In the genomic region with DNA sequence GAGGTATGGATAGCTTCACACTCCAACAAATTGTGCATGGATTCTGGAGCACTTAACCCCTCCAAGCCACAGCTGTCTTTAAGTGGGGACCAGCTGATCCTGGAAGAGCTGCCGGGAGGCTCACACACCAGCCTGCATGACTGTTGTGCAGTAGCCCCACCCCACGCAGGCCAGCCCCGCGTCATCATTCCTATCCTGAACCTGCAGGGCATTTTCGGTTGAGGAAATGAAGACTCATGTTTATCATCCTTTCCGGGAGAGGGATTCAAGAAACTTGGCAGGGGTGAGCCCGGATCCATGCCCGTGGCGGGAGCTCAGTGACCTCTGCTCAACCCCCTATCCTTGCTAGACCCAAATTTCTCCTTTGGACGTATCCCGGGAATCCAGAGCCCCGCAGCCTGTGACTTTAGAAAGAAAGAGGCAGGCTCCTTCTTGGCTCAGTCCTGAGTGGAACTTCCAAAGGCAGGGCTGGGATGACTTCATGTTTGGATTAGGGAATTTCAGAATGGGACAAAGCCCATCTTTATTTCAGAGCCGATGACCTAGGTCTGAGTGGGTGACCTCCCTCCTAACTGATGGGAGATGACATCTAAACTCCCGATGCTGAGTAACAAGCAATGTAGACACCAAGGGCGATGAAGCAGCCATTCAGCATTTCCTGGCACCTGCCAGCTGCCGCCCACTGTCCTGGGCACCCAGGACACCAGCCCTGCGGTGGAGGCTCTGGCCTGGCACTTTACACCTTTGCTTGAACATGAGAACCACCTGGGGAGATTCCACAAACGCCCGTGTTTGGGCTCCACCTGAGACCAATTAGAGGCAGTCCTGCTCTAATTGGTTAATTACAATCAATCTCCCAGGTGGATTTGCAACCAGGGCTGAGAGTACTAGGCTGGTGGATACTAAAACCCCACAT, we compare ENCODE assay signal across 2 cellular contexts.
TF ChIP-seq lines count a peak whose summit lies in the region.

No MANE protein-coding gene starts in this region.

TF ChIP-seq in SK-N-SH, 30 proteins besides CTCF, POLR2A, EP300 and RAD21 (continued from another document):
- TF ChIP-seq ZBTB33 (IDR thresholded peaks at IDR 0.05; ENCODE audit: borderline replicate concordance, low read depth) = no peak
- TF ChIP-seq MXI1 (IDR thresholded peaks at IDR 0.05; ENCODE audit: low read depth, low read length) = no peak
- TF ChIP-seq NRF1 (IDR thresholded peaks at IDR 0.05; ENCODE audit: low read depth, low read length) = no peak
- no peak for TF ChIP-seq RFX5 (IDR thresholded peaks at IDR 0.05; ENCODE audit: low read length)
- TF ChIP-seq MEF2A (IDR thresholded peaks at IDR 0.05; ENCODE audit: borderline replicate concordance, low read depth) = no peak
- no peak for TF ChIP-seq RCOR1 (IDR thresholded peaks at IDR 0.05; ENCODE audit: low read length)
- TF ChIP-seq RXRA (IDR thresholded peaks at IDR 0.05; ENCODE audit: borderline replicate concordance, low read depth) = no peak
- TF ChIP-seq, protein P1, sequence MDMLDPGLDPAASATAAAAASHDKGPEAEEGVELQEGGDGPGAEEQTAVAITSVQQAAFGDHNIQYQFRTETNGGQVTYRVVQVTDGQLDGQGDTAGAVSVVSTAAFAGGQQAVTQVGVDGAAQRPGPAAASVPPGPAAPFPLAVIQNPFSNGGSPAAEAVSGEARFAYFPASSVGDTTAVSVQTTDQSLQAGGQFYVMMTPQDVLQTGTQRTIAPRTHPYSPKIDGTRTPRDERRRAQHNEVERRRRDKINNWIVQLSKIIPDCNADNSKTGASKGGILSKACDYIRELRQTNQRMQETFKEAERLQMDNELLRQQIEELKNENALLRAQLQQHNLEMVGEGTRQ (IDR thresholded peaks at IDR 0.05; ENCODE audit: borderline replicate concordance, low read depth, low read length) = no peak

TF ChIP-seq in SK-N-SH treated with all-trans-retinoic acid at 6 μM for 48 hours, 23 proteins besides CTCF, POLR2A, EP300 and RAD21 (continued from another document):
- TF ChIP-seq, protein P2, sequence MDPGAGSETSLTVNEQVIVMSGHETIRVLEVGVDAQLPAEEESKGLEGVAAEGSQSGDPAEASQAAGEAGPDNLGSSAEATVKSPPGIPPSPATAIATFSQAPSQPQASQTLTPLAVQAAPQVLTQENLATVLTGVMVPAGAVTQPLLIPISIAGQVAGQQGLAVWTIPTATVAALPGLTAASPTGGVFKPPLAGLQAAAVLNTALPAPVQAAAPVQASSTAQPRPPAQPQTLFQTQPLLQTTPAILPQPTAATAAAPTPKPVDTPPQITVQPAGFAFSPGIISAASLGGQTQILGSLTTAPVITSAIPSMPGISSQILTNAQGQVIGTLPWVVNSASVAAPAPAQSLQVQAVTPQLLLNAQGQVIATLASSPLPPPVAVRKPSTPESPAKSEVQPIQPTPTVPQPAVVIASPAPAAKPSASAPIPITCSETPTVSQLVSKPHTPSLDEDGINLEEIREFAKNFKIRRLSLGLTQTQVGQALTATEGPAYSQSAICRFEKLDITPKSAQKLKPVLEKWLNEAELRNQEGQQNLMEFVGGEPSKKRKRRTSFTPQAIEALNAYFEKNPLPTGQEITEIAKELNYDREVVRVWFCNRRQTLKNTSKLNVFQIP (CRISPR knock-in tag; IDR thresholded peaks at IDR 0.05; ENCODE audit: borderline replicate concordance, low read depth) = no peak
- TF ChIP-seq CREB5 (CRISPR knock-in tag; IDR thresholded peaks at IDR 0.05; ENCODE audit: low read depth) (no peak), CSRNP3 (CRISPR knock-in tag; IDR thresholded peaks at IDR 0.05) (no peak), TCF4 (CRISPR knock-in tag; IDR thresholded peaks at IDR 0.05; ENCODE audit: borderline replicate concordance) (no peak), RARB (CRISPR knock-in tag; IDR thresholded peaks at IDR 0.05) (no peak), TOX (CRISPR knock-in tag; IDR thresholded peaks at IDR 0.05; ENCODE audit: borderline replicate concordance) (no peak), BACH2 (CRISPR knock-in tag; IDR thresholded peaks at IDR 0.05; ENCODE audit: borderline replicate concordance) (no peak), ZC3H10 (CRISPR knock-in tag; IDR thresholded peaks at IDR 0.05) (no peak), ZFP30 (CRISPR knock-in tag; IDR thresholded peaks at IDR 0.05) (no peak), CSDC2 (CRISPR knock-in tag; IDR thresholded peaks at IDR 0.05) (no peak)
TF ChIP-seq in SK-N-SH treated with all-trans-retinoic acid at 6 μM for 48 hours: peak in this region for 0.
